11 cellular contexts compared by ENCODE assay signal in the genomic region with DNA sequence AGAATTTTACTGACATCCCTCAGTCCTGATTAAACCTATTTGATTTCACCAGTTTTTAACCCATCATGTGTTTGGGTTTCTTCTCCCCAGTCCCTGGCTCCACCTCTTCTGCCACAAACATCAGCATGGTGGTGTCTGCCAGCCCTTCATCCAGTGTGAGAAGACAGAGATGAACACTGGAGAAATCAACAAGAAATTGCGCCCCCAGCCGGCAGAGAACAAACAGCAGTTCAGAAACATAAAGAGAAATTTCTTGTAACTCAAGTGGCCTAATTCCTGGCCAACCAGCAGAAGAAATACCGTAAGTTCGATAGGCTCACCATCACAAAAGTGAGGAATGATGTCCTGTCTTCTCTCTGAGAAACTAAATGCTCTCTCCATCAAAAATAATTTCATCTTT. TPM values are rescaled to one million over a fixed set of nuclear protein-coding genes. Genes with fewer than 3 reads are reported as not detected.
A peak's percentile ranks its signal among the peaks of the same experiment; 100 is the strongest.
DNase-seq lines count a peak whose midpoint lies in the region; ATAC-seq, FAIRE-seq and TF ChIP-seq lines count a peak whose summit lies in the region.
"Had no signal": no experiment of that assay in that cellular context is flagged by ENCODE, and none has a peak within 500 bp of the region (broad histone marks: within the 10 kb centered on the region; RNA-seq: fewer than 3 reads in every experiment).

No MANE protein-coding gene starts in this region.

- WGBS in testis, 2 donors: 57 to 62% methylated on average over 4 of the region's 4 CpGs
- WGBS in heart left ventricle, 4 donors: 56 to 58% (median 57%) methylated on average over 4 of the region's 4 CpGs

- H3K27me3 ChIP-seq in testis (no peaks in the 10 kb centered on the region), heart left ventricle (no peaks in the 10 kb centered on the region)
- H3K27me3 ChIP-seq: gastrocnemius medialis had no signal

- FAIRE-seq in D721Med (lab: Jason Lieb, UNC): no peak

- TF ChIP-seq CTCF in D721Med (IDR thresholded peaks at IDR 0.05; ENCODE audit: insufficient read depth, missing control alignments) (peak; percentile 11), GM20000 (IDR thresholded peaks at IDR 0.05; ENCODE audit: extremely low read depth, missing control alignments) (peak; percentile 21), testis (IDR thresholded peaks at IDR 0.05) (peak in 1 of 3 experiments; percentile 20), heart left ventricle (IDR thresholded peaks at IDR 0.05) (peak in 2 of 12 donors; percentile 11 to 17)

- H3K4me1 ChIP-seq in testis (no peaks in the 10 kb centered on the region), heart left ventricle (peaks cover 0 to 4% (median 0%) of the 10 kb centered on the region in 12 donors)
- H3K4me1 ChIP-seq: gastrocnemius medialis had no signal

- H3K4me3 ChIP-seq in testis (no peak overlapping the region), heart left ventricle (no peak overlapping the region)
- H3K4me3 ChIP-seq: gastrocnemius medialis had no signal

- intact Hi-C loops in testis (cut with DNase I; ENCODE audit: low total_unique reads): no loop called here
- intact Hi-C loops in heart left ventricle (cut with DNase I): no loop called here

- H3K9me3 ChIP-seq in testis (no peaks in the 10 kb centered on the region), heart left ventricle (no peaks in the 10 kb centered on the region)
- H3K9me3 ChIP-seq: gastrocnemius medialis had no signal

- DNase-seq in D721Med (ENCODE audit: insufficient read length, low spot score) (no peak), GM20000 (ENCODE audit: low spot score) (no peak), iris pigment epithelial cell (ENCODE audit: low read depth) (peak; percentile 57), testis (no peak), heart left ventricle (no peak), glomerular visceral epithelial cell (ENCODE audit: extremely low spot score) (no peak)
- peak; percentile 49 to 60 for DNase-seq in activated CD4-positive, alpha-beta T cell treated with anti-CD3 and anti-CD28 coated beads, Interleukin-2, amount 50 U/mL, for 48 hours
- DNase-seq: gastrocnemius medialis; MV-4-11; naive thymus-derived CD8-positive, alpha-beta T cell had no signal

- H3K36me3 ChIP-seq in testis (ENCODE audit: low read depth, missing control alignments): no peaks in the 10 kb centered on the region
- no peaks in the 10 kb centered on the region for H3K36me3 ChIP-seq in heart left ventricle
- H3K36me3 ChIP-seq: gastrocnemius medialis had no signal

- TF ChIP-seq POLR2A in testis (IDR thresholded peaks at IDR 0.05): no peak
- TF ChIP-seq POLR2A in heart left ventricle (IDR thresholded peaks at IDR 0.05): no peak

- no peak for ATAC-seq in heart left ventricle
- ATAC-seq in HG03460 (IDR thresholded peaks at IDR 0.05; ENCODE audit: unreplicated experiment): no peak
- ATAC-seq: gastrocnemius medialis; naive thymus-derived CD8-positive, alpha-beta T cell had no signal

- H3K27ac ChIP-seq in testis (no peak overlapping the region), heart left ventricle (no peak overlapping the region)
- H3K27ac ChIP-seq: gastrocnemius medialis had no signal

RNA-seq across cellular contexts. Expression of a gene that starts 18.3 kb away (rescaled TPM):
- total RNA-seq in testis (10 to 100 TPM; 80.2 to 86.9 TPM), heart left ventricle (100 to 1,000 TPM in 4 of 9 donors, 10 to 100 TPM in 5; 44.9 to 368 (median 80.7) TPM)
- polyA plus RNA-seq in testis (ENCODE audit: insufficient read depth, low read depth, low replicate concordance) (275 TPM), heart left ventricle (100 to 1,000 TPM; 179 to 571 TPM)

RNA-seq across cellular contexts. Expression of a gene that starts 24.9 kb away (rescaled TPM):
- total RNA-seq in testis: 100 to 1,000 TPM in 1 of 2 donors, 10 to 100 TPM in 1; 92.4 to 110 TPM
- polyA plus RNA-seq in testis (ENCODE audit: insufficient read depth, low read depth, low replicate concordance): 364 TPM
- 100 to 1,000 TPM in 7 of 9 donors, 10 to 100 TPM in 2; 55.5 to 403 (median 156) TPM for total RNA-seq in heart left ventricle
- 100 to 1,000 TPM; 258 to 387 TPM for polyA plus RNA-seq in heart left ventricle

Comparison
In these comparisons a context has a peak if more than half of its experiments do, and no peak if none do; other contexts are left out.
1. DNase-seq: peak in activated CD4-positive, alpha-beta T cell treated with anti-CD3 and anti-CD28 coated beads, Interleukin-2, amount 50 U/mL, for 48 hours (2 of 2) and iris pigment epithelial cell (single experiment); none in D721Med (single experiment), GM20000 (single experiment), testis (single experiment), heart left ventricle (0 of 5) and glomerular visceral epithelial cell (single experiment).